Comparison of ENCODE assay signal across 34 cellular contexts in the genomic region with DNA sequence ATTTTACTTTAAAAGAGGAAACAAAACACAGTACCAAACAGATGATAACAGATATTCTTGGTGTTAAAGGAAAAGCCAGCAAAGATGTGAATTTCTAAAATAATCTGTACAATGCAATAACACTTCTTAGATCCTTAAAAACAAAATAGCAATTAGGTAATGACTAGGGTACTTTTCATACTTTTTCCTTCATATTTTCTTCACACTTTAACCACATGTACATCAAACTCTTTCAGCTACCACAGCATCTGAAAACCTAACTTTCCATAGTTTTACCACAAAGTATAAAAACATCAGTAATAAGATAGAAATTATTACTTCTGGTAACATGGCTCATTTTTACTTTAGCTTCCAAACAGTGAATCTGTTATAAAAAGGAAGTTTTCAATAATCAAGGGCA.
"Had no signal": no experiment of that assay in that cellular context is flagged by ENCODE, and none has a peak within 500 bp of the region (broad histone marks: within the 10 kb centered on the region; RNA-seq: fewer than 3 reads in every experiment).

No MANE protein-coding gene starts in this region.

- H3K36me3 ChIP-seq: brain microvascular endothelial cell, esophagus muscularis mucosa, gastrocnemius medialis, heart left ventricle had no signal

- ATAC-seq: activated CD4-positive, alpha-beta T cell treated with anti-CD3 and anti-CD28 coated beads for 36 hours; activated CD8-positive, alpha-beta memory T cell treated with anti-CD3 and anti-CD28 coated beads, Interleukin-2, amount 10 ng/mL, durations not matched to agents 7 days and 5 days; activated CD8-positive, alpha-beta T cell treated with anti-CD3 and anti-CD28 coated beads, Interleukin-2, amount 10 ng/mL, durations not matched to agents 7 days and 5 days; effector memory CD8-positive, alpha-beta T cell; foreskin keratinocyte; gastrocnemius medialis; heart left ventricle had no signal

- H3K27me3 Mint-ChIP-seq: activated CD4-positive, alpha-beta memory T cell treated with anti-CD3 and anti-CD28 coated beads for 36 hours; activated CD4-positive, alpha-beta T cell treated with anti-CD3 and anti-CD28 coated beads for 36 hours; activated CD4-positive, alpha-beta T cell treated with anti-CD3 and anti-CD28 coated beads, Interleukin-2, amount 10 ng/mL, durations not matched to agents 24 days and 14 days; activated CD8-positive, alpha-beta memory T cell treated with anti-CD3 and anti-CD28 coated beads, Interleukin-2, amount 10 ng/mL, durations not matched to agents 7 days and 5 days; activated naive CD4-positive, alpha-beta T cell treated with anti-CD3 and anti-CD28 coated beads, Interleukin-2, amount 50 U/mL, for 24 hours; activated naive CD8-positive, alpha-beta T cell treated with anti-CD3 and anti-CD28 coated beads, Interleukin-2, amount 10 ng/mL, durations not matched to agents 7 days and 5 days; central memory CD8-positive, alpha-beta T cell; dendritic cell treated with granulocyte-macrophage colony-stimulating factor and Interleukin-4, amounts not matched to agents 40 ng/mL and 50 ng/mL, for 4 days; effector memory CD8-positive, alpha-beta T cell had no signal

- H3K9me3 ChIP-seq: esophagus muscularis mucosa, gastrocnemius medialis, heart left ventricle had no signal

- H3K4me1 ChIP-seq: foreskin keratinocyte, gastrocnemius medialis had no signal

- H3K27ac ChIP-seq: brain microvascular endothelial cell, coronary artery, dorsolateral prefrontal cortex, esophagus muscularis mucosa, foreskin keratinocyte, gastrocnemius medialis, heart left ventricle had no signal

- H3K27me3 ChIP-seq: brain microvascular endothelial cell, dorsolateral prefrontal cortex, esophagus muscularis mucosa, foreskin keratinocyte, gastrocnemius medialis, heart left ventricle had no signal

- H3K9me3 Mint-ChIP-seq: activated CD4-positive, alpha-beta memory T cell treated with anti-CD3 and anti-CD28 coated beads for 36 hours; activated CD4-positive, alpha-beta T cell treated with anti-CD3 and anti-CD28 coated beads, Interleukin-2, amount 10 ng/mL, durations not matched to agents 24 days and 14 days; activated naive CD4-positive, alpha-beta T cell treated with anti-CD3 and anti-CD28 coated beads for 36 hours; activated naive CD4-positive, alpha-beta T cell treated with anti-CD3 and anti-CD28 coated beads, Interleukin-2, amount 50 U/mL, for 24 hours; activated naive CD8-positive, alpha-beta T cell treated with anti-CD3 and anti-CD28 coated beads, Interleukin-2, amount 10 ng/mL, durations not matched to agents 7 days and 5 days; activated T-helper 1 cell treated with anti-CD3 and anti-CD28 coated beads, Interleukin-12 subunit alpha, Interleukin-12 subunit beta, Interleukin-2, Interleukin-4 antibody, amounts not matched to agents 30 ng/mL and 10 ng/mL and 1 ng/mL, durations not matched to agents 14 hours and 24 hours and 36 hours; activated T-helper 2 cell treated with anti-CD3 and anti-CD28 coated beads, Interferon-gamma antibody, Interleukin-2, Interleukin-4, amounts not matched to agents 10 μg/mL and 5 μg/mL and 100 μg/mL, durations not matched to agents 14 hours and 24 hours and 36 hours; central memory CD8-positive, alpha-beta T cell; dendritic cell treated with granulocyte-macrophage colony-stimulating factor and Interleukin-4, amounts not matched to agents 40 ng/mL and 50 ng/mL, for 4 days; effector memory CD8-positive, alpha-beta T cell had no signal

- H3K4me3 Mint-ChIP-seq: activated CD4-positive, alpha-beta memory T cell treated with anti-CD3 and anti-CD28 coated beads for 36 hours; activated CD4-positive, alpha-beta T cell treated with anti-CD3 and anti-CD28 coated beads for 36 hours; activated CD4-positive, alpha-beta T cell treated with anti-CD3 and anti-CD28 coated beads, Interleukin-2, amount 10 ng/mL, durations not matched to agents 24 days and 14 days; activated CD8-positive, alpha-beta memory T cell treated with anti-CD3 and anti-CD28 coated beads, Interleukin-2, amount 10 ng/mL, durations not matched to agents 7 days and 5 days; activated CD8-positive, alpha-beta T cell treated with anti-CD3 and anti-CD28 coated beads, Interleukin-2, amount 10 ng/mL, durations not matched to agents 7 days and 5 days; activated naive CD4-positive, alpha-beta T cell treated with anti-CD3 and anti-CD28 coated beads for 36 hours; activated naive CD4-positive, alpha-beta T cell treated with anti-CD3 and anti-CD28 coated beads, Interleukin-2, amount 50 U/mL, for 24 hours; activated naive CD8-positive, alpha-beta T cell treated with anti-CD3 and anti-CD28 coated beads, Interleukin-2, amount 10 ng/mL, durations not matched to agents 7 days and 5 days; activated T-helper 1 cell treated with anti-CD3 and anti-CD28 coated beads, Interleukin-12 subunit alpha, Interleukin-12 subunit beta, Interleukin-2, Interleukin-4 antibody, amounts not matched to agents 30 ng/mL and 10 ng/mL and 1 ng/mL, durations not matched to agents 14 hours and 24 hours and 36 hours; central memory CD8-positive, alpha-beta T cell; dendritic cell treated with granulocyte-macrophage colony-stimulating factor and Interleukin-4, amounts not matched to agents 40 ng/mL and 50 ng/mL, for 4 days; effector memory CD8-positive, alpha-beta T cell had no signal

- H3K4me3 ChIP-seq: coronary artery, dorsolateral prefrontal cortex, esophagus muscularis mucosa, gastrocnemius medialis, heart left ventricle had no signal

- H3K27ac Mint-ChIP-seq: activated CD4-positive, alpha-beta memory T cell treated with anti-CD3 and anti-CD28 coated beads for 36 hours; activated CD4-positive, alpha-beta T cell treated with anti-CD3 and anti-CD28 coated beads for 36 hours; activated CD4-positive, alpha-beta T cell treated with anti-CD3 and anti-CD28 coated beads, Interleukin-2, amount 10 ng/mL, durations not matched to agents 24 days and 14 days; activated CD8-positive, alpha-beta memory T cell treated with anti-CD3 and anti-CD28 coated beads, Interleukin-2, amount 10 ng/mL, durations not matched to agents 7 days and 5 days; activated CD8-positive, alpha-beta T cell treated with anti-CD3 and anti-CD28 coated beads, Interleukin-2, amount 10 ng/mL, durations not matched to agents 7 days and 5 days; activated naive CD4-positive, alpha-beta T cell treated with anti-CD3 and anti-CD28 coated beads for 36 hours; activated naive CD4-positive, alpha-beta T cell treated with anti-CD3 and anti-CD28 coated beads, Interleukin-2, amount 50 U/mL, for 24 hours; activated naive CD8-positive, alpha-beta T cell treated with anti-CD3 and anti-CD28 coated beads, Interleukin-2, amount 10 ng/mL, durations not matched to agents 7 days and 5 days; activated T-helper 1 cell treated with anti-CD3 and anti-CD28 coated beads, Interleukin-12 subunit alpha, Interleukin-12 subunit beta, Interleukin-2, Interleukin-4 antibody, amounts not matched to agents 30 ng/mL and 10 ng/mL and 1 ng/mL, durations not matched to agents 14 hours and 24 hours and 36 hours; activated T-helper 2 cell treated with anti-CD3 and anti-CD28 coated beads, Interferon-gamma antibody, Interleukin-2, Interleukin-4, amounts not matched to agents 10 μg/mL and 5 μg/mL and 100 μg/mL, durations not matched to agents 14 hours and 24 hours and 36 hours; dendritic cell treated with granulocyte-macrophage colony-stimulating factor and Interleukin-4, amounts not matched to agents 40 ng/mL and 50 ng/mL, for 4 days; effector memory CD8-positive, alpha-beta T cell had no signal

- DNase-seq: activated CD4-positive, alpha-beta memory T cell treated with anti-CD3 and anti-CD28 coated beads for 36 hours; activated CD4-positive, alpha-beta T cell treated with anti-CD3 and anti-CD28 coated beads for 36 hours; activated CD4-positive, alpha-beta T cell treated with anti-CD3 and anti-CD28 coated beads, Interleukin-2, amount 10 ng/mL, durations not matched to agents 24 days and 14 days; activated CD4-positive, CD25-positive, alpha-beta regulatory T cell; activated CD4-positive, CD25-positive, alpha-beta regulatory T cell treated with anti-CD3 and anti-CD28 coated beads, Interleukin-2, amount 50 U/mL, for 72 hours; activated CD8-positive, alpha-beta memory T cell treated with anti-CD3 and anti-CD28 coated beads, Interleukin-2, amount 10 ng/mL, durations not matched to agents 7 days and 5 days; activated CD8-positive, alpha-beta memory T cell treated with anti-CD3 and anti-CD28 coated beads, Interleukin-2, amount 50 U/mL, for 4 hours; activated CD8-positive, alpha-beta T cell treated with anti-CD3 and anti-CD28 coated beads, Interleukin-2, amount 10 ng/mL, durations not matched to agents 7 days and 5 days; activated effector memory CD4-positive, alpha-beta T cell treated with anti-CD3 and anti-CD28 coated beads, Interleukin-2, amount 50 U/mL, for 16 hours; activated naive CD4-positive, alpha-beta T cell treated with anti-CD3 and anti-CD28 coated beads for 36 hours; activated naive CD8-positive, alpha-beta T cell treated with anti-CD3 and anti-CD28 coated beads, Interleukin-2, amount 10 ng/mL, durations not matched to agents 7 days and 5 days; activated T-cell treated with anti-CD3 and anti-CD28 coated beads, Interleukin-2, amount 50 U/mL, for 1 hour; activated T-cell treated with anti-CD3 and anti-CD28 coated beads, Interleukin-2, amount 50 U/mL, for 48 hours; amniotic stem cell; anterior cingulate cortex; brain microvascular endothelial cell; dorsolateral prefrontal cortex; effector CD4-positive, alpha-beta T cell; effector memory CD8-positive, alpha-beta T cell; erythroblast; foreskin keratinocyte; gastrocnemius medialis; glutamatergic neuron; heart left ventricle; T-helper 2 cell had no signal

- FAIRE-seq: astrocyte, bronchial epithelial cell had no signal

- H3K4me1 Mint-ChIP-seq: activated CD4-positive, alpha-beta T cell treated with anti-CD3 and anti-CD28 coated beads, Interleukin-2, amount 10 ng/mL, durations not matched to agents 24 days and 14 days; activated naive CD4-positive, alpha-beta T cell treated with anti-CD3 and anti-CD28 coated beads, Interleukin-2, amount 50 U/mL, for 24 hours; activated naive CD8-positive, alpha-beta T cell treated with anti-CD3 and anti-CD28 coated beads, Interleukin-2, amount 10 ng/mL, durations not matched to agents 7 days and 5 days; central memory CD8-positive, alpha-beta T cell had no signal
